ENCODE assay signal across 8 cellular contexts in genomic region chr11:19241260-19242183, GRCh38. TPM values are rescaled to one million over a fixed set of nuclear protein-coding genes. Genes with fewer than 3 reads are reported as not detected.
DNase-seq lines count a peak whose midpoint lies in the region; ATAC-seq lines count a peak whose summit lies in the region.

No MANE protein-coding gene starts in this region.

- peak; percentile 29 for ATAC-seq in HG02571 (IDR thresholded peaks at IDR 0.05; ENCODE audit: unreplicated experiment)

- H3K9me3 Mint-ChIP-seq in activated naive CD8-positive, alpha-beta T cell treated with anti-CD3 and anti-CD28 coated beads for 36 hours = no peaks in the 10 kb centered on the region

- H3K36me3 Mint-ChIP-seq in activated naive CD8-positive, alpha-beta T cell treated with anti-CD3 and anti-CD28 coated beads for 36 hours = peaks cover 25% of the 10 kb centered on the region

- peaks cover 10% of the 10 kb centered on the region for H3K4me1 Mint-ChIP-seq in activated naive CD8-positive, alpha-beta T cell treated with anti-CD3 and anti-CD28 coated beads for 36 hours

- peak overlapping the region; percentile 42 for H3K27ac Mint-ChIP-seq in activated naive CD8-positive, alpha-beta T cell treated with anti-CD3 and anti-CD28 coated beads for 36 hours

- peak; percentile 14 for DNase-seq in activated naive CD4-positive, alpha-beta T cell treated with Interleukin-2 at 50 U/mL for 16 hours
- DNase-seq in activated naive CD4-positive, alpha-beta T cell (lab: John Stamatoyannopoulos, UW) = no peak
- DNase-seq in NAMALWA (ENCODE audit: low spot score) (peak; percentile 68), iPS-NIHi11 (ENCODE audit: low spot score) (peak; percentile 90), nucleus accumbens (lab: John Stamatoyannopoulos, UW) (no peak)
- DNase-seq in activated naive CD8-positive, alpha-beta T cell treated with anti-CD3 and anti-CD28 coated beads for 36 hours = peak; percentile 69
- peak; percentile 47 to 48 for DNase-seq in stimulated activated CD4-positive, alpha-beta T cell treated with anti-CD3 and anti-CD28 coated beads, Interleukin-2, amount 100 ng/mL, for 48 hours

- H3K27me3 Mint-ChIP-seq in activated naive CD8-positive, alpha-beta T cell treated with anti-CD3 and anti-CD28 coated beads for 36 hours = peaks cover 64% of the 10 kb centered on the region

- peak overlapping the region; percentile 89 for H3K4me3 Mint-ChIP-seq in activated naive CD8-positive, alpha-beta T cell treated with anti-CD3 and anti-CD28 coated beads for 36 hours

RNA-seq across cellular contexts. Expression of gene E2F8, which starts 0.8 kb away (rescaled TPM):
- 10 to 100 TPM; 16.2 to 16.7 TPM for total RNA-seq in activated naive CD8-positive, alpha-beta T cell treated with anti-CD3 and anti-CD28 coated beads for 36 hours

RNA-seq across cellular contexts. Expression of gene CSRP3, which starts 39.7 kb away (rescaled TPM):
- not detected for total RNA-seq in activated naive CD8-positive, alpha-beta T cell treated with anti-CD3 and anti-CD28 coated beads for 36 hours

Comparison
In these comparisons a context has a peak if more than half of its experiments do, and no peak if none do; other contexts are left out.
1. DNase-seq: peak in activated naive CD4-positive, alpha-beta T cell treated with Interleukin-2 at 50 U/mL for 16 hours (single experiment), NAMALWA (single experiment), activated naive CD8-positive, alpha-beta T cell treated with anti-CD3 and anti-CD28 coated beads for 36 hours (single experiment), iPS-NIHi11 (single experiment) and stimulated activated CD4-positive, alpha-beta T cell treated with anti-CD3 and anti-CD28 coated beads, Interleukin-2, amount 100 ng/mL, for 48 hours (2 of 2); none in activated naive CD4-positive, alpha-beta T cell (0 of 4) and nucleus accumbens (0 of 56).